ENCODE assay signal across 8 cellular contexts in the genomic region with DNA sequence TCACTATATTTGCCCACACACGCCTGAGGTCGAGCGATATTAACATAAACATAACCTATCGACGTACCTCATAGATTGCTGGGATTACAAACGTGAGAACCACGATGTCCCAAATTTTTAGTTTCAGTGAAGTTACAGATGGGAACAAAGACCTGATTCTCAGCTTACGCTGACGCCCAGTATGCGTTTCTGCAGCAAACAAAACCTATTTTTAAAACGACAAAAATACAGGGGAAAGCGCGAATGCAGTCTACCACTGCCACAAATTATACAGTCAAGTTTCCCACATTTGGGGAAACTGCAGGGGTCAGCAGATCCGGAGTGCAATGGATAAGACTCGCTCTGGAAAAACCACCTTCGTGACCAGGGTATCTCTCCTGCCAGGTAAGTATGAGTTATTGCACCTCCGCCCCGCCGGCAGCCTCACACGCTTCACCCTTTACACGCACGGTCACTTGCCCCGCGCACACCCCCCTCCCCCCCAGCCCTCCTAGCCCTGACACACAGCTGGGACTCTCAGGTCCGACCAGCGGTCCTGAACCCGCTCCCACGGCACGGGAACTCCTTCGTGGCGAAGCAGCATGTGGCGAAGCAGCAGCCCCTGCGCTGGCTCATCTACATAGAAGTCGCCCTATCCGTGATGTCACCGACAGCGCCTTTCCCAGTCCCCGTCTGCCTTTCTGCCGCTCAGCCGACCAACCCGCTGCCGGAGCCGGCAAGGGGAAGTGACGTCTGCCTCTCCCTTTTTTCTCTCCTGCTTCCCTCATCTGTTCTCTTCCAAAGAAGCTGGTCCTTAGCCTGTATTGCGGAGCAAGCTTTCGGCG. TPM values are rescaled to one million over a fixed set of nuclear protein-coding genes. Genes with fewer than 3 reads are reported as not detected.
DNase-seq lines count a peak whose midpoint lies in the region; ATAC-seq, FAIRE-seq and TF ChIP-seq lines count a peak whose summit lies in the region.
"Not testable (repeated sequence)": the region's sequence is repeated elsewhere in the genome, so short reads cannot be mapped to it uniquely, and the experiment has no call there.

No MANE protein-coding gene starts in this region.

- H3K27me3 ChIP-seq in rectal smooth muscle tissue (ENCODE audit: control insufficient read depth, insufficient read depth, low read length); aorta (ENCODE audit: control insufficient read depth in 1 of 2, insufficient read depth in 2 of 2, low read length in 1 of 2): not testable (repeated sequence)

- 0 to 1% methylated on average over 47 of the region's 47 CpGs for WGBS in aorta, 2 donors

- DNase-seq in NCI-H2081 treated with DMSO at 0.1 percent for 48 hours (lab: John Stamatoyannopoulos, UW) (peak; percentile 92), astrocyte of the spinal cord (ENCODE audit: low read depth, low spot score) (peak; percentile 98), hippocampal formation (lab: John Stamatoyannopoulos, UW) (peak; percentile 54 to 80), aorta (peak; percentile 90 to 94)

- H3K4me1 ChIP-seq in rectal smooth muscle tissue (ENCODE audit: control insufficient read depth, insufficient read depth, low read length); aorta (ENCODE audit: control insufficient read depth in 1 of 2, insufficient read depth in 2 of 2, low read length in 2 of 2): not testable (repeated sequence)

- peak; percentile 91 for FAIRE-seq in TTC549 (lab: Jason Lieb, UNC)

- ATAC-seq in GM18499 (IDR thresholded peaks at IDR 0.05; ENCODE audit: insufficient read depth, unreplicated experiment) (peak; percentile 63), HG02973 (IDR thresholded peaks at IDR 0.05; ENCODE audit: unreplicated experiment) (peak; percentile 79), aorta (ENCODE audit: low FRiP score) (peak; percentile 87)

- H3K9ac ChIP-seq in rectal smooth muscle tissue (ENCODE audit: low read length), result not testable (repeated sequence)

- H3K27ac ChIP-seq in rectal smooth muscle tissue (ENCODE audit: low read depth, low read length), result peak overlapping the region; percentile 54
- peak overlapping the region in 1 of 2 donors; percentile 87 for H3K27ac ChIP-seq in aorta (ENCODE audit: low read depth in 1 of 2, low read length in 2 of 2)

- H3K36me3 ChIP-seq in rectal smooth muscle tissue (ENCODE audit: control insufficient read depth, insufficient read depth, low read length); aorta (ENCODE audit: control insufficient read depth in 1 of 2, insufficient read depth in 2 of 2, low read length in 1 of 2): not testable (repeated sequence)

- TF ChIP-seq CTCF in astrocyte of the spinal cord (IDR thresholded peaks at IDR 0.05; ENCODE audit: low read depth, low read length), result not testable (repeated sequence)

- H3K9me3 ChIP-seq in aorta (ENCODE audit: control insufficient read depth, low read length), result not testable (repeated sequence)

- intact Hi-C loops in aorta (cut with DNase I), result not testable (repeated sequence)

- in situ Hi-C loops in astrocyte of the spinal cord (cut with HindIII; ENCODE audit: low sequenced_read_pairs), result not testable (repeated sequence)

- H3K4me3 ChIP-seq in astrocyte of the spinal cord (ENCODE audit: low read depth, low read length) (peak overlapping the region; percentile 35), rectal smooth muscle tissue (ENCODE audit: low read length) (peak overlapping the region; percentile 69), aorta (ENCODE audit: low read length in 2 of 2) (peak overlapping the region; percentile 23 to 27)

RNA-seq across cellular contexts. Expression of gene HJV, which starts 30.5 kb away (rescaled TPM):
- total RNA-seq in aorta, result not detected
- polyA plus RNA-seq in aorta, result not detected

RNA-seq across cellular contexts. Expression of gene TXNIP, which starts 55.7 kb away (rescaled TPM):
- 100 to 1,000 TPM; 354 to 536 TPM for total RNA-seq in aorta
- 100 to 1,000 TPM in 1 of 2 donors, 10 to 100 TPM in 1; 83.1 to 169 TPM for polyA plus RNA-seq in aorta
